Comparison of ENCODE assay signal across 1 cellular context in genomic region chr17:51240275-51240674, GRCh38.
TF ChIP-seq lines count a peak whose summit lies in the region.

No MANE protein-coding gene starts in this region.

TF ChIP-seq in A549, 52 proteins besides CTCF, POLR2A, EP300 and RAD21:
- no peak for TF ChIP-seq REST (IDR thresholded peaks at IDR 0.05)
- TF ChIP-seq MAFK (IDR thresholded peaks at IDR 0.05; ENCODE audit: partially characterized antibody), result peak; percentile 58
- no peak for TF ChIP-seq ESRRA (IDR thresholded peaks at IDR 0.05; ENCODE audit: borderline replicate concordance, low read length)
